24 cellular contexts compared by ENCODE assay signal in the genomic region with DNA sequence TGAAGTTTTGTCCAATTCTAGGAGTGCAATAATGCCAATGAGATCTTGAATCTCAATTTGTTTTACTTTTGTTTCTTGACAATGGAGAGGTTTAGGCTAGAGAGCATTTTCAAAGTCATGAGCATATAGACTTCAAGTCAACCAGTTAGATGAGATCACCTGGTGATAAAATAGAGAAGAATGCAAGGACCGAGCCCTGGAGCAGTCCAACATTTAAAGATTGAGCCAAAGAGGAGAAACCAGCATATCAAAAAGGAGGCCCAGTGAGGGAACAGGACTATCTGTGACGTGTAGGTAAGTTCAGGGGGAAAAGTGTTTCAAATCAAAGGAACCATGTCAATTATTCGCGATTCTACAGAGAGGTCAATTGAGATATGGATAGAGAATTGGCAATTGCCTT. TPM values are rescaled to one million over a fixed set of nuclear protein-coding genes. Genes with fewer than 3 reads are reported as not detected.
DNase-seq lines count a peak whose midpoint lies in the region; FAIRE-seq and TF ChIP-seq lines count a peak whose summit lies in the region.
"Had no signal": no experiment of that assay in that cellular context is flagged by ENCODE, and none has a peak within 500 bp of the region (broad histone marks: within the 10 kb centered on the region; RNA-seq: fewer than 3 reads in every experiment).

No MANE protein-coding gene starts in this region.

- H3K23ac ChIP-seq in trophoblast cell (ENCODE audit: low read length): no peak overlapping the region

- TF ChIP-seq CTCF in bronchial epithelial cell (IDR thresholded peaks at IDR 0.05; ENCODE audit: insufficient read depth, low read length, severe bottlenecking) (no peak), lower leg skin (IDR thresholded peaks at IDR 0.05) (no peak)

- peaks cover 0 to 2% of the 10 kb centered on the region in 2 experiments for H3K4me1 ChIP-seq in trophoblast cell (ENCODE audit: control insufficient read depth in 1 of 2, insufficient read depth in 2 of 2, low read length in 2 of 2)

- no peak overlapping the region for H2BK120ac ChIP-seq in trophoblast cell (ENCODE audit: insufficient read depth, low read length, poor library complexity)

- peaks cover 13% of the 10 kb centered on the region for H3K27me3 Mint-ChIP-seq in T-helper 2 cell treated with Interferon-gamma antibody and Interleukin-4, amounts not matched to agents 5 μg/mL and 100 μg/mL, for 36 hours (ENCODE audit: low read depth)
- H3K27me3 Mint-ChIP-seq in IgD-negative memory B cell: peaks cover 2% of the 10 kb centered on the region
- H3K27me3 Mint-ChIP-seq: memory B cell had no signal

- H3K36me3 Mint-ChIP-seq in T-helper 2 cell treated with Interferon-gamma antibody and Interleukin-4, amounts not matched to agents 5 μg/mL and 100 μg/mL, for 36 hours (ENCODE audit: low read depth): peaks cover 2% of the 10 kb centered on the region
- peaks cover 1% of the 10 kb centered on the region for H3K36me3 Mint-ChIP-seq in IgD-negative memory B cell
- H3K36me3 Mint-ChIP-seq: memory B cell had no signal

- H2BK5ac ChIP-seq in trophoblast cell (ENCODE audit: low read depth, low read length, poor library complexity): no peak overlapping the region

- peaks cover 8% of the 10 kb centered on the region for H3K9me3 Mint-ChIP-seq in T-helper 2 cell treated with Interferon-gamma antibody and Interleukin-4, amounts not matched to agents 5 μg/mL and 100 μg/mL, for 36 hours
- H3K9me3 Mint-ChIP-seq in IgD-negative memory B cell: no peaks in the 10 kb centered on the region
- H3K9me3 Mint-ChIP-seq: memory B cell had no signal

- no peak overlapping the region for H4K91ac ChIP-seq in trophoblast cell (ENCODE audit: low read depth, low read length)

- H3K4me3 ChIP-seq in bronchial epithelial cell (ENCODE audit: low read depth, low read length): no peak overlapping the region
- no peak overlapping the region for H3K4me3 ChIP-seq in trophoblast cell (ENCODE audit: low read depth, low read length)
- H3K4me3 ChIP-seq in lower leg skin (ENCODE audit: low read depth, poor library complexity, severe bottlenecking): no peak overlapping the region
- H3K4me3 ChIP-seq: BLaER1 treated with 17β-estradiol and CSF1 and Interleukin-3, amounts not matched to agents 10 nM and 100 nM; heart left ventricle; suprapubic skin had no signal

- intact Hi-C loops in lower leg skin (cut with DNase I; ENCODE audit: low total_unique reads): no loop called here

- no peak overlapping the region for H3K4me2 ChIP-seq in trophoblast cell (ENCODE audit: low read length)
- H3K4me2 ChIP-seq: BLaER1 treated with 17β-estradiol and CSF1 and Interleukin-3, amounts not matched to agents 10 nM and 100 nM had no signal

- WGBS in trophoblast cell (ENCODE audit: extremely low coverage, insufficient coverage, insufficient read length): no CpG with 5 or more reads among the region's 4 CpGs
- 91 to 94% methylated on average over 4 of the region's 4 CpGs for WGBS in lower leg skin, 2 donors

- TF ChIP-seq POLR2A in lower leg skin (IDR thresholded peaks at IDR 0.05): no peak

- no peak overlapping the region for H3K4ac ChIP-seq in trophoblast cell (ENCODE audit: low read depth, low read length)

- no peak overlapping the region for H4K12ac ChIP-seq in trophoblast cell (ENCODE audit: low read depth, low read length)

- H3K9ac ChIP-seq in trophoblast cell (ENCODE audit: low read length): no peak overlapping the region
- H3K9ac ChIP-seq: BLaER1 treated with 17β-estradiol and CSF1 and Interleukin-3, amounts not matched to agents 10 nM and 100 nM had no signal

- peaks cover 13% of the 10 kb centered on the region for H3K79me2 ChIP-seq in trophoblast cell (ENCODE audit: control insufficient read depth, insufficient read depth, low read length, poor library complexity)

- no peaks in the 10 kb centered on the region for H3K9me3 ChIP-seq in trophoblast cell (ENCODE audit: insufficient read depth, low read depth, low read length)
- H3K9me3 ChIP-seq: heart left ventricle, suprapubic skin had no signal

- no peak overlapping the region for H4K8ac ChIP-seq in trophoblast cell (ENCODE audit: low read depth, low read length)

- H3K27ac ChIP-seq in trophoblast cell (ENCODE audit: low read depth, low read length): no peak overlapping the region
- H3K27ac ChIP-seq: heart left ventricle, suprapubic skin had no signal

- H2AK5ac ChIP-seq in trophoblast cell (ENCODE audit: low read length): no peak overlapping the region

- peaks cover 9% of the 10 kb centered on the region for H3K79me1 ChIP-seq in trophoblast cell (ENCODE audit: low read length)

- no peak overlapping the region for H3K18ac ChIP-seq in trophoblast cell (ENCODE audit: low read length)

- no peak for DNase-seq in T-helper 2 cell treated with Interferon-gamma antibody and Interleukin-4, amounts not matched to agents 5 μg/mL and 100 μg/mL, for 36 hours (ENCODE audit: low spot score)
- DNase-seq in T-helper 2 cell (no peak), bronchial epithelial cell (ENCODE audit: low read depth) (peak; percentile 49), trophoblast cell (peak; percentile 77 to 94), NCI-H1105 treated with DMSO at 0.1 percent for 48 hours (lab: John Stamatoyannopoulos, UW) (no peak), glomerular visceral epithelial cell (ENCODE audit: extremely low spot score) (no peak), lower leg skin (ENCODE audit: low spot score in 2 of 2) (no peak)
- DNase-seq: 8988T; activated gamma-delta T cell; aorta; effector memory CD4-positive, alpha-beta T cell; heart left ventricle; MV-4-11; naive thymus-derived CD4-positive, alpha-beta T cell; NCI-H2029; NCI-H510A; SHP77 treated with DMSO at 0.1 percent for 48 hours; stimulated activated CD4-positive, alpha-beta T cell treated with anti-CD3 and anti-CD28 coated beads, Interleukin-4, amount 100 ng/mL, for 4 hours had no signal

- no peak overlapping the region for H2BK12ac ChIP-seq in trophoblast cell (ENCODE audit: low read length)

- H2AFZ ChIP-seq in trophoblast cell (ENCODE audit: insufficient read depth, low read length, poor library complexity): no peak overlapping the region

- H3K4me1 Mint-ChIP-seq in T-helper 2 cell treated with Interferon-gamma antibody and Interleukin-4, amounts not matched to agents 5 μg/mL and 100 μg/mL, for 36 hours (ENCODE audit: low read depth): peaks cover 32% of the 10 kb centered on the region
- H3K4me1 Mint-ChIP-seq in IgD-negative memory B cell: peaks cover 14 to 21% (median 15%) of the 10 kb centered on the region in 3 donors

- H3K14ac ChIP-seq in trophoblast cell (ENCODE audit: low read length): no peak overlapping the region

- H3K36me3 ChIP-seq in bronchial epithelial cell (ENCODE audit: control insufficient read depth, insufficient read depth, low read length): no peaks in the 10 kb centered on the region
- no peaks in the 10 kb centered on the region for H3K36me3 ChIP-seq in trophoblast cell (ENCODE audit: control insufficient read depth in 1 of 2, insufficient read depth in 2 of 2, low read length in 2 of 2)
- H3K36me3 ChIP-seq: BLaER1 treated with 17β-estradiol and CSF1 and Interleukin-3, amounts not matched to agents 10 nM and 100 nM; heart left ventricle; suprapubic skin had no signal

- no peaks in the 10 kb centered on the region for H3K27me3 ChIP-seq in bronchial epithelial cell (ENCODE audit: control insufficient read depth, insufficient read depth, low read length)
- H3K27me3 ChIP-seq in trophoblast cell (ENCODE audit: insufficient read depth, low read length): no peaks in the 10 kb centered on the region
- H3K27me3 ChIP-seq: BLaER1 treated with 17β-estradiol and CSF1 and Interleukin-3, amounts not matched to agents 10 nM and 100 nM; heart left ventricle; suprapubic skin had no signal

- H3K4me3 Mint-ChIP-seq in T-helper 2 cell treated with Interferon-gamma antibody and Interleukin-4, amounts not matched to agents 5 μg/mL and 100 μg/mL, for 36 hours: peak overlapping the region; percentile 90
- peak overlapping the region in 2 of 4 donors; percentile 34 to 89 for H3K4me3 Mint-ChIP-seq in IgD-negative memory B cell
- H3K4me3 Mint-ChIP-seq: memory B cell had no signal

- peak overlapping the region; percentile 39 for H3K27ac Mint-ChIP-seq in T-helper 2 cell treated with Interferon-gamma antibody and Interleukin-4, amounts not matched to agents 5 μg/mL and 100 μg/mL, for 36 hours
- H3K27ac Mint-ChIP-seq in IgD-negative memory B cell: peak overlapping the region in 2 of 3 donors; percentile 41 to 82
- H3K27ac Mint-ChIP-seq: memory B cell had no signal

- no peak for FAIRE-seq in bronchial epithelial cell (lab: Jason Lieb, UNC)
- FAIRE-seq: H1, islet of Langerhans had no signal

RNA-seq across cellular contexts. Expression of a gene that starts 1.7 kb away (rescaled TPM):
- polyA plus RNA-seq in IgD-negative memory B cell: 128 TPM
- total RNA-seq in bronchial epithelial cell (6.8 and 9.1 TPM in 2 replicates), lower leg skin (10 to 100 TPM; 32.6 to 59.5 (median 55.9) TPM)
- 50.5 and 52.4 TPM in 2 replicates for polyA plus RNA-seq in trophoblast cell (2013)

Comparison
In these comparisons a context has a peak if more than half of its experiments do, and no peak if none do; other contexts are left out.
1. DNase-seq: peak in bronchial epithelial cell (single experiment) and trophoblast cell (2 of 2); none in T-helper 2 cell treated with Interferon-gamma antibody and Interleukin-4, amounts not matched to agents 5 μg/mL and 100 μg/mL, for 36 hours (single experiment), T-helper 2 cell (0 of 5), NCI-H1105 treated with DMSO at 0.1 percent for 48 hours (single experiment), glomerular visceral epithelial cell (single experiment) and lower leg skin (0 of 2).